In genomic region chr1:204304067-204304466, GRCh38 we compare ENCODE assay signal across 19 cellular contexts. TPM values are rescaled to one million over a fixed set of nuclear protein-coding genes. Genes with fewer than 3 reads are reported as not detected.
DNase-seq lines count a peak whose midpoint lies in the region; TF ChIP-seq lines count a peak whose summit lies in the region.
"Had no signal": no experiment of that assay in that cellular context is flagged by ENCODE, and none has a peak within 500 bp of the region (broad histone marks: within the 10 kb centered on the region; RNA-seq: fewer than 3 reads in every experiment).

No MANE protein-coding gene starts in this region.

- H3K27me3 ChIP-seq in HUES64 (ENCODE audit: insufficient read depth, low read length), result peaks cover 4% of the 10 kb centered on the region; the same call in 1 of the 2 replicates
- peaks cover 23% of the 10 kb centered on the region for H3K27me3 ChIP-seq in endodermal cell (ENCODE audit: control insufficient read depth, insufficient read depth, low read length, poor library complexity, severe bottlenecking)
- H3K27me3 ChIP-seq: Peyer's patch, testis had no signal

- H3K36me3 ChIP-seq in HUES64 (ENCODE audit: insufficient read depth, low read length) (no peaks in the 10 kb centered on the region), endodermal cell (ENCODE audit: control insufficient read depth, insufficient read depth, low read length) (no peaks in the 10 kb centered on the region)
- H3K36me3 ChIP-seq: gastrocnemius medialis, Peyer's patch had no signal

- peaks cover 53% of the 10 kb centered on the region for H3K4me1 ChIP-seq in HUES64 (ENCODE audit: insufficient read depth, low read length)
- peaks cover 20% of the 10 kb centered on the region for H3K4me1 ChIP-seq in endodermal cell (ENCODE audit: control insufficient read depth, insufficient read depth, low read length)

- no peak overlapping the region for H3K4me3 Mint-ChIP-seq in endodermal cell
- no peak overlapping the region for H3K4me3 Mint-ChIP-seq in mesothelial cell of epicardium
- no peak overlapping the region for H3K4me3 Mint-ChIP-seq in immature natural killer cell
- H3K4me3 Mint-ChIP-seq: CD4-positive, alpha-beta T cell; dendritic cell treated with granulocyte-macrophage colony-stimulating factor and Interleukin-4, amounts not matched to agents 40 ng/mL and 50 ng/mL, for 4 days had no signal

- peak; percentile 52 for DNase-seq in EL
- peak; percentile 82 for DNase-seq in endodermal cell
- no peak for DNase-seq in mesothelial cell of epicardium (ENCODE audit: low spot score in 2 of 2, unreplicated experiment in 2 of 2)
- DNase-seq in immature natural killer cell, result no peak
- DNase-seq in middle frontal gyrus (ENCODE audit: extremely low spot score, low spot score), result no peak
- DNase-seq in NCI-H1417 treated with DMSO at 0.1 percent for 48 hours (lab: John Stamatoyannopoulos, UW), result no peak
- no peak for DNase-seq in GM10266 (ENCODE audit: extremely low spot score)
- DNase-seq: activated CD4-positive, alpha-beta T cell treated with anti-CD3 and anti-CD28 coated beads for 1 hour; CD4-positive, alpha-beta T cell; DMS153; erythroblast; gastrocnemius medialis; NCI-H748 treated with DMSO at 0.1 percent for 48 hours; occipital lobe; Peyer's patch; SK-N-SH; testis had no signal

- H3K36me3 Mint-ChIP-seq in endodermal cell (ENCODE audit: low read depth) (no peaks in the 10 kb centered on the region), mesothelial cell of epicardium (peaks cover 7% of the 10 kb centered on the region), immature natural killer cell (no peaks in the 10 kb centered on the region)

- H3K9me3 ChIP-seq in HUES64 (ENCODE audit: insufficient read depth, low read depth, low read length), result no peaks in the 10 kb centered on the region
- H3K9me3 ChIP-seq in endodermal cell (ENCODE audit: control insufficient read depth, low read length), result no peaks in the 10 kb centered on the region
- H3K9me3 ChIP-seq: gastrocnemius medialis, Peyer's patch, SK-N-SH, testis had no signal

- H3K9me3 Mint-ChIP-seq in endodermal cell (no peaks in the 10 kb centered on the region), mesothelial cell of epicardium (no peaks in the 10 kb centered on the region), immature natural killer cell (no peaks in the 10 kb centered on the region)
- H3K9me3 Mint-ChIP-seq: CD4-positive, alpha-beta T cell; dendritic cell treated with granulocyte-macrophage colony-stimulating factor and Interleukin-4, amounts not matched to agents 40 ng/mL and 50 ng/mL, for 4 days had no signal

- H3K9ac ChIP-seq in HUES64 (ENCODE audit: low read depth, low read length) (no peak overlapping the region; the same call in 1 of the 2 replicates), endodermal cell (ENCODE audit: extremely low read depth, low read length, poor library complexity, severe bottlenecking) (no peak overlapping the region)
- H3K9ac ChIP-seq: SK-N-SH had no signal

- TF ChIP-seq CTCF in endodermal cell (conservative IDR thresholded peaks at IDR 0.05) (no peak), mesothelial cell of epicardium (IDR thresholded peaks at IDR 0.05; ENCODE audit: unreplicated experiment) (no peak), GM10266 (IDR thresholded peaks at IDR 0.05; ENCODE audit: control insufficient read depth, insufficient read depth, low read depth, missing control alignments) (no peak)

- H3K27ac ChIP-seq in HUES64 (ENCODE audit: low read depth, low read length) (peak overlapping the region; percentile 73), endodermal cell (ENCODE audit: low read depth, low read length) (no peak overlapping the region)
- H3K27ac ChIP-seq: gastrocnemius medialis, Peyer's patch, testis had no signal

- H3K4me3 ChIP-seq in HUES64 (ENCODE audit: low read length) (no peak overlapping the region), endodermal cell (ENCODE audit: low read length) (no peak overlapping the region)
- H3K4me3 ChIP-seq: gastrocnemius medialis, Peyer's patch, testis had no signal

- H3K4me1 Mint-ChIP-seq in endodermal cell (peaks cover 46% of the 10 kb centered on the region), mesothelial cell of epicardium (peaks cover 46% of the 10 kb centered on the region), immature natural killer cell (no peaks in the 10 kb centered on the region)

- WGBS in HUES64, result 0% methylated on average over 2 of the region's 4 CpGs
- WGBS in endodermal cell (ENCODE audit: insufficient coverage in 1 of 2, insufficient read length in 1 of 2), 2 experiments, result 13% methylated on average over 4 of the region's 4 CpGs; no CpG with 5 or more reads in 1 of the 2 experiments

- peak overlapping the region; percentile 87 for H3K27ac Mint-ChIP-seq in endodermal cell
- H3K27ac Mint-ChIP-seq in mesothelial cell of epicardium, result peak overlapping the region; percentile 58
- H3K27ac Mint-ChIP-seq in immature natural killer cell, result no peak overlapping the region
- H3K27ac Mint-ChIP-seq: CD4-positive, alpha-beta T cell; dendritic cell treated with granulocyte-macrophage colony-stimulating factor and Interleukin-4, amounts not matched to agents 40 ng/mL and 50 ng/mL, for 4 days had no signal

- H3K27me3 Mint-ChIP-seq in endodermal cell (ENCODE audit: insufficient read depth), result peaks cover 11% of the 10 kb centered on the region
- H3K27me3 Mint-ChIP-seq in mesothelial cell of epicardium (ENCODE audit: low read depth), result no peaks in the 10 kb centered on the region
- peaks cover 4 to 11% (median 8%) of the 10 kb centered on the region in 3 donors for H3K27me3 Mint-ChIP-seq in immature natural killer cell (ENCODE audit: low read depth in 3 of 3)

RNA-seq across cellular contexts. Expression of gene PLEKHA6, which starts 55.7 kb away (rescaled TPM):
- polyA plus RNA-seq in HUES64 (2013, experiment 1 of 2), result 5.4 TPM
- polyA plus RNA-seq in HUES64 (2013, experiment 2 of 2), result 6.1 TPM
- total RNA-seq in endodermal cell (10 to 100 TPM; 37.0 to 43.3 TPM), mesothelial cell of epicardium (29.7 to 34.0 TPM (median 32.2 TPM) in 3 replicates)
- polyA plus RNA-seq in endodermal cell (2013, experiment 1 of 2), result 15.0 TPM
- 14.0 TPM for polyA plus RNA-seq in endodermal cell (2013, experiment 2 of 2)
- not detected for polyA plus RNA-seq in immature natural killer cell

Comparison
In these comparisons a context has a peak if more than half of its experiments do, and no peak if none do; other contexts are left out.
1. DNase-seq: peak in EL (single experiment) and endodermal cell (single experiment); none in mesothelial cell of epicardium (0 of 2), immature natural killer cell (0 of 3), middle frontal gyrus (single experiment), NCI-H1417 treated with DMSO at 0.1 percent for 48 hours (single experiment) and GM10266 (single experiment).
2. H3K27ac Mint-ChIP-seq: peak in endodermal cell (single experiment) and mesothelial cell of epicardium (single experiment); none in immature natural killer cell (0 of 6).